Comparison of ENCODE assay signal across 8 cellular contexts in the genomic region with DNA sequence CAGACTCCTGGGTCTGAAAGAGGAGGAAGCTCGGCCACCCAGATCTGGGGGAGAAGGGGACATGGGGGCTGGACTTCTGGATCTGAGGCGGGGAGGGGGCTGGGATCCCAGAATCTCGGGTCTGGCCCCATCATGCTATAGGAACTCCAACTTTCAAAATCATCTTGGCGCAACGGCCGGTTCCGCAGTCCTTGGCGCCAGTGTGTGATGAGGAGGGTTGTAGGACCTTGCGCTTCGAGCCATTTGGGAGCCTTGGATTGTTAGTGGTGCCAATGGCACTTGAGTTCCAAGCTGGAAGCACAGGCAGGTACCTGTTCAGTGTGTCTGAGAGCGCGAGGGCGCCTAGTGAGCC. TPM values are rescaled to one million over a fixed set of nuclear protein-coding genes. Genes with fewer than 3 reads are reported as not detected.
A peak's percentile ranks its signal among the peaks of the same experiment; 100 is the strongest.
DNase-seq lines count a peak whose midpoint lies in the region; ATAC-seq and TF ChIP-seq lines count a peak whose summit lies in the region.

No MANE protein-coding gene starts in this region.

- ATAC-seq in activated T-cell treated with anti-CD3 and anti-CD28 coated beads, Interleukin-2, amount 50 U/mL, for 4 hours = no peak
- ATAC-seq in right lobe of liver (no peak), GM21717 (IDR thresholded peaks at IDR 0.05; ENCODE audit: unreplicated experiment) (no peak)

- H3K9me3 Mint-ChIP-seq in activated T-cell treated with anti-CD3 and anti-CD28 coated beads, Interleukin-2, amount 50 U/mL, for 4 hours = no peaks in the 10 kb centered on the region

- H3K27me3 ChIP-seq in ascending aorta (no peaks in the 10 kb centered on the region), right lobe of liver (no peaks in the 10 kb centered on the region), tibial artery (no peaks in the 10 kb centered on the region)

- H3K36me3 Mint-ChIP-seq in activated T-cell treated with anti-CD3 and anti-CD28 coated beads, Interleukin-2, amount 50 U/mL, for 4 hours (ENCODE audit: insufficient read depth) = peaks cover 17% of the 10 kb centered on the region

- no peak for DNase-seq in activated T-cell treated with anti-CD3 and anti-CD28 coated beads, Interleukin-2, amount 50 U/mL, for 4 hours
- DNase-seq in activated T-cell treated with anti-CD3 and anti-CD28 coated beads for 4 hours (no peak), ascending aorta (ENCODE audit: low spot score in 2 of 2) (no peak), right lobe of liver (no peak), tibial artery (no peak), cortex of kidney (lab: John Stamatoyannopoulos, UW) (no peak), DMS79 treated with DMSO at 0.1 percent for 48 hours (lab: John Stamatoyannopoulos, UW) (no peak)

- TF ChIP-seq CTCF in ascending aorta (IDR thresholded peaks at IDR 0.05) = no peak
- no peak for TF ChIP-seq CTCF in right lobe of liver (IDR thresholded peaks at IDR 0.05)
- no peak for TF ChIP-seq CTCF in tibial artery (IDR thresholded peaks at IDR 0.05)

- H3K4me3 Mint-ChIP-seq in activated T-cell treated with anti-CD3 and anti-CD28 coated beads, Interleukin-2, amount 50 U/mL, for 4 hours = peak overlapping the region; percentile 95

- WGBS in right lobe of liver (ENCODE audit: insufficient coverage, low coverage, low lambda C conversion rate, missing lambda C conversion rate) = 2% methylated on average over 5 of the region's 13 CpGs

- H3K4me1 Mint-ChIP-seq in activated T-cell treated with anti-CD3 and anti-CD28 coated beads, Interleukin-2, amount 50 U/mL, for 4 hours (ENCODE audit: low read depth) = peaks cover 33% of the 10 kb centered on the region

- no peaks in the 10 kb centered on the region for H3K27me3 Mint-ChIP-seq in activated T-cell treated with anti-CD3 and anti-CD28 coated beads, Interleukin-2, amount 50 U/mL, for 4 hours (ENCODE audit: low read depth)

- H3K27ac ChIP-seq in ascending aorta (peak overlapping the region; percentile 94), right lobe of liver (peak overlapping the region; percentile 94 to 99 (median 97)), tibial artery (peak overlapping the region; percentile 98 to 99)

- intact Hi-C loops in ascending aorta (cut with DNase I) (loop anchor here (5.0 kb wide), 1 partner anchor 153 kb away; no protein-coding TSS in a partner anchor), right lobe of liver (cut with DNase I) (no loop called here), tibial artery (cut with DNase I; ENCODE audit: low total_unique reads) (loop anchor here (10.0 kb wide), 1 partner anchor 349 kb away; the partner anchor contains the start of gene CA11)

- H3K4me3 ChIP-seq in ascending aorta = peak overlapping the region; percentile 47 to 81
- H3K4me3 ChIP-seq in right lobe of liver = peak overlapping the region; percentile 85 to 89 (median 87)
- peak overlapping the region; percentile 85 to 97 for H3K4me3 ChIP-seq in tibial artery

- no peaks in the 10 kb centered on the region for H3K9me3 ChIP-seq in ascending aorta
- H3K9me3 ChIP-seq in right lobe of liver = no peaks in the 10 kb centered on the region
- H3K9me3 ChIP-seq in tibial artery = no peaks in the 10 kb centered on the region

- no peak for TF ChIP-seq POLR2A in right lobe of liver (IDR thresholded peaks at IDR 0.05)

- H3K4me1 ChIP-seq in ascending aorta (peaks cover 21 to 26% of the 10 kb centered on the region in 2 donors), right lobe of liver (peaks cover 0 to 18% (median 11%) of the 10 kb centered on the region in 4 donors), tibial artery (peaks cover 0 to 44% (median 33%) of the 10 kb centered on the region in 4 donors)

- H3K36me3 ChIP-seq in ascending aorta (peaks cover 3 to 8% of the 10 kb centered on the region in 2 donors), right lobe of liver (no peaks in the 10 kb centered on the region), tibial artery (peaks cover 1 to 9% (median 2%) of the 10 kb centered on the region in 3 donors)

RNA-seq across cellular contexts. Expression of gene RUVBL2, which starts 0.3 kb away (rescaled TPM):
- 100 to 1,000 TPM; 208 to 257 (median 230) TPM for total RNA-seq in activated T-cell treated with anti-CD3 and anti-CD28 coated beads, Interleukin-2, amount 50 U/mL, for 4 hours
- total RNA-seq in ascending aorta = 106 TPM
- 10 to 100 TPM; 22.8 to 66.7 (median 32.3) TPM for total RNA-seq in right lobe of liver

RNA-seq across cellular contexts. Expression of gene GYS1, which starts 0.9 kb away (rescaled TPM):
- 10 to 100 TPM; 34.5 to 41.1 (median 35.5) TPM for total RNA-seq in activated T-cell treated with anti-CD3 and anti-CD28 coated beads, Interleukin-2, amount 50 U/mL, for 4 hours
- total RNA-seq in ascending aorta (21.8 TPM), right lobe of liver (10 to 100 TPM in 2 of 6 experiments, 1 to 10 TPM in 4; 4.7 to 12.5 (median 8.9) TPM)

RNA-seq across cellular contexts. Expression of gene LHB, which starts 22.9 kb away (rescaled TPM):
- total RNA-seq in activated T-cell treated with anti-CD3 and anti-CD28 coated beads, Interleukin-2, amount 50 U/mL, for 4 hours = not detected
- not detected for total RNA-seq in ascending aorta
- not detected for total RNA-seq in right lobe of liver

RNA-seq across cellular contexts. Expression of gene FTL, which starts 28.9 kb away (rescaled TPM):
- 1,000 to 10,000 TPM in 2 of 3 donors, 100 to 1,000 TPM in 1; 996 to 1,080 (median 1,001) TPM for total RNA-seq in activated T-cell treated with anti-CD3 and anti-CD28 coated beads, Interleukin-2, amount 50 U/mL, for 4 hours
- 7,736 TPM for total RNA-seq in ascending aorta
- total RNA-seq in right lobe of liver = over 10,000 TPM in 3 of 6 experiments, 1,000 to 10,000 TPM in 3; 5,005 to 19,229 (median 10,447) TPM

RNA-seq across cellular contexts. Expression of gene CGB3, which starts 30.1 kb away (rescaled TPM):
- not detected for total RNA-seq in activated T-cell treated with anti-CD3 and anti-CD28 coated beads, Interleukin-2, amount 50 U/mL, for 4 hours
- not detected for total RNA-seq in ascending aorta
- total RNA-seq in right lobe of liver = not detected

Comparison
In these comparisons a context has a peak if more than half of its experiments do, and no peak if none do; other contexts are left out.
1. intact Hi-C loops: an anchor here in ascending aorta (5.0 kb wide) and tibial artery (10.0 kb wide); none called in right lobe of liver.